In the genomic region with DNA sequence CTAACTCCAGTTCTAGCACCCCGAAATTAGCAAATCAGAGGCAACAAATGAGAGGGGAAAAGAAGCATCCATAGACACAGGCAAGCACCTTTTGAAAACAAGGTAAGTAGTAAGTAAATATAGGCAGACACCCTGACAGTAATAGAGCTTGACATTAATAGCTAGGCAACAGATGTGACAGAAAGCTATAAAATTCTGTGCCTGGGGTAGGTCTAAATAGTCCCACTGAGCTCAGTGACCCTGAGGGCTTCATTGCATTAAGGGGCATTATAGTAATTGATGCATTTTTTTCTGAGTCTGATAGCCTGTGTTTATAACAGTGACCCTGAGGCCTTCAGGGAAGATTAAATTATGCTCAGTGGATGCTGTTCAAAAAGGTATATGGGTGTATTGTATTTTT, we compare ENCODE assay signal across 2 cellular contexts.
A peak's percentile ranks its signal among the peaks of the same experiment; 100 is the strongest.
TF ChIP-seq lines count a peak whose summit lies in the region.

No MANE protein-coding gene starts in this region.

TF ChIP-seq in SK-N-SH, 30 proteins besides CTCF, POLR2A, EP300 and RAD21 (continued from another document):
- TF ChIP-seq GABPA (IDR thresholded peaks at IDR 0.05; ENCODE audit: low read depth), result no peak
- TF ChIP-seq SMC3 (IDR thresholded peaks at IDR 0.05; ENCODE audit: low read depth, low read length), result no peak
- peak; percentile 48 for TF ChIP-seq CHD2 (IDR thresholded peaks at IDR 0.05; ENCODE audit: low read length, partially characterized antibody)
- TF ChIP-seq FOXJ3 (CRISPR knock-in tag; IDR thresholded peaks at IDR 0.05), result no peak
- no peak for TF ChIP-seq FOSL2 (IDR thresholded peaks at IDR 0.05; ENCODE audit: borderline replicate concordance, low read depth)
- TF ChIP-seq REST (IDR thresholded peaks at IDR 0.05; ENCODE audit: low read depth, low read length), result no peak
- no peak for TF ChIP-seq JUND (IDR thresholded peaks at IDR 0.05)
- TF ChIP-seq RFX5 (IDR thresholded peaks at IDR 0.05; ENCODE audit: low read length), result no peak
- peak; percentile 52 for TF ChIP-seq GATA2 (CRISPR knock-in tag; IDR thresholded peaks at IDR 0.05)
- TF ChIP-seq TEAD4 (IDR thresholded peaks at IDR 0.05; ENCODE audit: borderline replicate concordance, insufficient read depth), result no peak
- TF ChIP-seq IRF3 (IDR thresholded peaks at IDR 0.05; ENCODE audit: low read depth, low read length), result no peak

TF ChIP-seq in SK-N-SH treated with all-trans-retinoic acid at 6 μM for 48 hours, 23 proteins besides CTCF, POLR2A, EP300 and RAD21 (continued from another document):
- TF ChIP-seq CSRNP3 (CRISPR knock-in tag; IDR thresholded peaks at IDR 0.05) (no peak), SNAI2 (CRISPR knock-in tag; IDR thresholded peaks at IDR 0.05) (no peak), RARB (CRISPR knock-in tag; IDR thresholded peaks at IDR 0.05) (no peak), CREB5 (CRISPR knock-in tag; IDR thresholded peaks at IDR 0.05; ENCODE audit: low read depth) (no peak), BACH2 (CRISPR knock-in tag; IDR thresholded peaks at IDR 0.05; ENCODE audit: borderline replicate concordance) (no peak), TSHZ2 (CRISPR knock-in tag; IDR thresholded peaks at IDR 0.05) (no peak), ZNF70 (CRISPR knock-in tag; IDR thresholded peaks at IDR 0.05) (no peak), TOX (CRISPR knock-in tag; IDR thresholded peaks at IDR 0.05; ENCODE audit: borderline replicate concordance) (no peak), ARNTL (CRISPR knock-in tag; IDR thresholded peaks at IDR 0.05; ENCODE audit: borderline replicate concordance, low read depth) (no peak)
